Comparison of ENCODE assay signal across 25 cellular contexts in the genomic region with DNA sequence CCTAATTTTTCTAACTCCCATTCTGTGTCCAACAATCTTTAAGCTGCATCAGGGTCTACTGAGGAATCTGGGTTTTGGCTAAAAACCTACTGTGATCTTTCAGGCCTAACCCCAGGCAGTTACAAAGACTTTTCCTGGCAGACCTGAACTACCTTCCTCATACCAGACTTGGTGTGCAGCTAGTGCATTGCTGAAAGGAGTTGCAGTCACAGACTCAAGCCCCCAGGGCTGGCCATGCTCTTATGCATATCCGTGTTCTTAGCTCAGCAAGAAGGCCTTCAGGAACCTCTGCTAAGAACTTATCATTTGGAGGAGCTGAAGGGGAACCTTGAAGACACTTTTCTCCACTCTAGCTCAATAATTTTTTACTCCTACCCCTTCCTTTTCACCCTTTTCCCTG.
DNase-seq lines count a peak whose midpoint lies in the region; ATAC-seq and TF ChIP-seq lines count a peak whose summit lies in the region.
"Had no signal": no experiment of that assay in that cellular context is flagged by ENCODE, and none has a peak within 500 bp of the region (broad histone marks: within the 10 kb centered on the region; RNA-seq: fewer than 3 reads in every experiment).

No MANE protein-coding gene starts in this region.

- H3K36me3 ChIP-seq in Loucy (ENCODE audit: insufficient read depth, low read length) = no peaks in the 10 kb centered on the region
- H3K36me3 ChIP-seq in trophoblast cell (ENCODE audit: control insufficient read depth in 1 of 2, insufficient read depth in 2 of 2, low read length in 2 of 2) = no peaks in the 10 kb centered on the region
- no peaks in the 10 kb centered on the region for H3K36me3 ChIP-seq in gastrocnemius medialis
- H3K36me3 ChIP-seq: brain microvascular endothelial cell, colonic mucosa, esophagus muscularis mucosa, left lung, SJSA1 had no signal

- no peak overlapping the region for H2AK5ac ChIP-seq in trophoblast cell (ENCODE audit: low read length)

- H3K27me3 ChIP-seq in Loucy (ENCODE audit: insufficient read depth, low read length, poor library complexity, severe bottlenecking) = no peaks in the 10 kb centered on the region
- no peaks in the 10 kb centered on the region for H3K27me3 ChIP-seq in trophoblast cell (ENCODE audit: insufficient read depth, low read length)
- no peaks in the 10 kb centered on the region for H3K27me3 ChIP-seq in gastrocnemius medialis
- H3K27me3 ChIP-seq: brain microvascular endothelial cell, colonic mucosa, esophagus muscularis mucosa, left lung, SJSA1 had no signal

- no peak overlapping the region for H3K23ac ChIP-seq in trophoblast cell (ENCODE audit: low read length)

- no CpG with 5 or more reads among the region's 1 CpG for WGBS in trophoblast cell (ENCODE audit: extremely low coverage, insufficient coverage, insufficient read length)

- no peak overlapping the region for H2BK12ac ChIP-seq in trophoblast cell (ENCODE audit: low read length)

- H3K14ac ChIP-seq in trophoblast cell (ENCODE audit: low read length) = no peak overlapping the region

- in situ Hi-C loops in gastrocnemius medialis (cut with MboI; ENCODE audit: low sequenced_read_pairs in 4 of 4) = no loop called here

- H3K27ac ChIP-seq in trophoblast cell (ENCODE audit: low read depth, low read length) (no peak overlapping the region), gastrocnemius medialis (no peak overlapping the region)
- H3K27ac ChIP-seq: A549, brain microvascular endothelial cell, colonic mucosa, esophagus muscularis mucosa, left lung, SJSA1 had no signal

- H3K79me1 ChIP-seq in trophoblast cell (ENCODE audit: low read length) = no peaks in the 10 kb centered on the region

- no peak overlapping the region for H3K4me3 Mint-ChIP-seq in activated CD8-positive, alpha-beta memory T cell treated with anti-CD3 and anti-CD28 coated beads, Interleukin-2, amount 10 ng/mL, durations not matched to agents 7 days and 5 days
- H3K4me3 Mint-ChIP-seq: effector memory CD8-positive, alpha-beta T cell; naive B cell had no signal

- H3K36me3 Mint-ChIP-seq in activated CD8-positive, alpha-beta memory T cell treated with anti-CD3 and anti-CD28 coated beads, Interleukin-2, amount 10 ng/mL, durations not matched to agents 7 days and 5 days = no peaks in the 10 kb centered on the region
- H3K36me3 Mint-ChIP-seq in activated naive CD4-positive, alpha-beta T cell treated with anti-CD3 and anti-CD28 coated beads, Interleukin-2, amount 50 U/mL, for 72 hours = peaks cover 6 to 10% of the 10 kb centered on the region in 2 donors
- H3K36me3 Mint-ChIP-seq: naive B cell had no signal

- H4K20me1 ChIP-seq in Loucy (ENCODE audit: insufficient read depth, low read length, poor library complexity, severe bottlenecking) = no peaks in the 10 kb centered on the region

- H2AFZ ChIP-seq in Loucy (ENCODE audit: low read length) = no peak overlapping the region
- H2AFZ ChIP-seq in trophoblast cell (ENCODE audit: insufficient read depth, low read length, poor library complexity) = no peak overlapping the region

- H4K12ac ChIP-seq in trophoblast cell (ENCODE audit: low read depth, low read length) = no peak overlapping the region

- H4K91ac ChIP-seq in trophoblast cell (ENCODE audit: low read depth, low read length) = no peak overlapping the region

- CTCF ChIA-PET in activated CD8-positive, alpha-beta memory T cell treated with anti-CD3 and anti-CD28 coated beads, Interleukin-2, amount 10 ng/mL, durations not matched to agents 7 days and 5 days (lab: Charles Lee) = no interaction called here
- CTCF ChIA-PET in GM10248 (lab: Yijun Ruan, JAX) = no interaction called here

- peaks cover 40% of the 10 kb centered on the region for H3K4me1 Mint-ChIP-seq in activated CD8-positive, alpha-beta memory T cell treated with anti-CD3 and anti-CD28 coated beads, Interleukin-2, amount 10 ng/mL, durations not matched to agents 7 days and 5 days
- H3K4me1 Mint-ChIP-seq: naive B cell had no signal

- H3F3A ChIP-seq in Loucy (ENCODE audit: low read depth) = no peaks in the 10 kb centered on the region

- no peaks in the 10 kb centered on the region for H3K9me3 ChIP-seq in Loucy (ENCODE audit: insufficient read depth, low read depth, low read length)
- H3K9me3 ChIP-seq in trophoblast cell (ENCODE audit: insufficient read depth, low read depth, low read length) = no peaks in the 10 kb centered on the region
- H3K9me3 ChIP-seq in gastrocnemius medialis = no peaks in the 10 kb centered on the region
- H3K9me3 ChIP-seq: A549, Caco-2, colonic mucosa, esophagus muscularis mucosa, left lung, SJSA1 had no signal

- intact Hi-C loops in gastrocnemius medialis (cut with DNase I; ENCODE audit: low total_unique reads) = no loop called here

- no peak overlapping the region for H3K4me3 ChIP-seq in Loucy (ENCODE audit: low read length, poor library complexity, severe bottlenecking)
- H3K4me3 ChIP-seq in trophoblast cell (ENCODE audit: low read depth, low read length) = no peak overlapping the region
- H3K4me3 ChIP-seq in gastrocnemius medialis = no peak overlapping the region
- H3K4me3 ChIP-seq: A549, colonic mucosa, esophagus muscularis mucosa, left lung, SJSA1, skin epidermis had no signal

- TF ChIP-seq CTCF in Loucy (conservative IDR thresholded peaks at IDR 0.05; ENCODE audit: low read length) (no peak), gastrocnemius medialis (IDR thresholded peaks at IDR 0.05 in 4 of 5, conservative IDR thresholded peaks at IDR 0.05 in 1 of 5) (no peak), GM10248 (IDR thresholded peaks at IDR 0.05; ENCODE audit: control extremely low read depth, extremely low read depth, low read depth, missing control alignments) (no peak)

- H3K9ac ChIP-seq in Loucy (ENCODE audit: low read depth, low read length, poor library complexity, severe bottlenecking) = peak overlapping the region; percentile 1
- no peak overlapping the region for H3K9ac ChIP-seq in trophoblast cell (ENCODE audit: low read length)

- no peak for TF ChIP-seq POLR2A in gastrocnemius medialis (IDR thresholded peaks at IDR 0.05)
- no peak for TF ChIP-seq POLR2A in erythroblast (IDR thresholded peaks at IDR 0.05; ENCODE audit: low read length)

- peak overlapping the region; percentile 38 for H3K27ac Mint-ChIP-seq in activated CD8-positive, alpha-beta memory T cell treated with anti-CD3 and anti-CD28 coated beads, Interleukin-2, amount 10 ng/mL, durations not matched to agents 7 days and 5 days
- peak overlapping the region; percentile 17 to 78 for H3K27ac Mint-ChIP-seq in activated naive CD4-positive, alpha-beta T cell treated with anti-CD3 and anti-CD28 coated beads, Interleukin-2, amount 50 U/mL, for 72 hours
- H3K27ac Mint-ChIP-seq: naive B cell had no signal

- H3K4ac ChIP-seq in trophoblast cell (ENCODE audit: low read depth, low read length) = no peak overlapping the region

- no peak overlapping the region for H2BK120ac ChIP-seq in trophoblast cell (ENCODE audit: insufficient read depth, low read length, poor library complexity)

- ATAC-seq in activated CD8-positive, alpha-beta memory T cell treated with anti-CD3 and anti-CD28 coated beads, Interleukin-2, amount 10 ng/mL, durations not matched to agents 7 days and 5 days = no peak
- no peak for ATAC-seq in activated naive CD4-positive, alpha-beta T cell treated with anti-CD3 and anti-CD28 coated beads, Interleukin-2, amount 50 U/mL, for 72 hours
- ATAC-seq in gastrocnemius medialis = no peak
- ATAC-seq: A549; effector memory CD8-positive, alpha-beta T cell; left lung had no signal

- no peak overlapping the region for H3K18ac ChIP-seq in trophoblast cell (ENCODE audit: low read length)

- no peaks in the 10 kb centered on the region for H3K79me2 ChIP-seq in Loucy (ENCODE audit: insufficient read depth, low read length)
- no peaks in the 10 kb centered on the region for H3K79me2 ChIP-seq in trophoblast cell (ENCODE audit: control insufficient read depth, insufficient read depth, low read length, poor library complexity)

- H3K9me3 Mint-ChIP-seq in activated CD8-positive, alpha-beta memory T cell treated with anti-CD3 and anti-CD28 coated beads, Interleukin-2, amount 10 ng/mL, durations not matched to agents 7 days and 5 days (ENCODE audit: low read depth) = no peaks in the 10 kb centered on the region
- peaks cover 0 to 7% of the 10 kb centered on the region in 2 donors for H3K9me3 Mint-ChIP-seq in activated naive CD4-positive, alpha-beta T cell treated with anti-CD3 and anti-CD28 coated beads, Interleukin-2, amount 50 U/mL, for 72 hours
- H3K9me3 Mint-ChIP-seq: effector memory CD8-positive, alpha-beta T cell; naive B cell had no signal

- H3K4me1 ChIP-seq in Loucy (ENCODE audit: insufficient read depth, low read length, poor library complexity, severe bottlenecking) = peaks cover 57% of the 10 kb centered on the region
- peaks cover 2 to 7% of the 10 kb centered on the region in 2 experiments for H3K4me1 ChIP-seq in trophoblast cell (ENCODE audit: control insufficient read depth in 1 of 2, insufficient read depth in 2 of 2, low read length in 2 of 2)
- H3K4me1 ChIP-seq in gastrocnemius medialis = peaks cover 0 to 4% of the 10 kb centered on the region in 2 donors
- H3K4me1 ChIP-seq: A549, Caco-2, colonic mucosa, left lung, SJSA1 had no signal

- H4K8ac ChIP-seq in trophoblast cell (ENCODE audit: low read depth, low read length) = no peak overlapping the region

- H3K27me3 Mint-ChIP-seq in activated CD8-positive, alpha-beta memory T cell treated with anti-CD3 and anti-CD28 coated beads, Interleukin-2, amount 10 ng/mL, durations not matched to agents 7 days and 5 days = no peaks in the 10 kb centered on the region
- H3K27me3 Mint-ChIP-seq: effector memory CD8-positive, alpha-beta T cell; naive B cell had no signal

- POLR2A ChIA-PET in GM10248 (lab: Yijun Ruan, JAX) = no interaction called here

- no peak for DNase-seq in activated CD8-positive, alpha-beta memory T cell treated with anti-CD3 and anti-CD28 coated beads, Interleukin-2, amount 10 ng/mL, durations not matched to agents 7 days and 5 days
- no peak for DNase-seq in activated CD8-positive, alpha-beta memory T cell treated with anti-CD3 and anti-CD28 coated beads, Interleukin-2, amount 50 U/mL, for 48 hours
- no peak for DNase-seq in activated naive CD4-positive, alpha-beta T cell treated with anti-CD3 and anti-CD28 coated beads, Interleukin-2, amount 50 U/mL, for 72 hours (ENCODE audit: low spot score in 2 of 2)
- DNase-seq in trophoblast cell = peak; percentile 19 to 38
- no peak for DNase-seq in gastrocnemius medialis
- DNase-seq in GM10248 (ENCODE audit: extremely low spot score) = no peak
- DNase-seq in erythroblast (lab: John Stamatoyannopoulos, UW) = no peak
- DNase-seq: brain microvascular endothelial cell; Caco-2; colonic mucosa; effector memory CD8-positive, alpha-beta T cell; hypothalamus; Karpas-422; left lung; MV-4-11; naive B cell; NCI-H2171; NCI-H526; substantia nigra; T-helper 1 cell had no signal

- H3K9me2 ChIP-seq in Loucy (replicated peaks; ENCODE audit: low read depth, low read length) = no peaks in the 10 kb centered on the region

- no peak overlapping the region for H2BK5ac ChIP-seq in trophoblast cell (ENCODE audit: low read depth, low read length, poor library complexity)

- no peak overlapping the region for H3K4me2 ChIP-seq in Loucy (ENCODE audit: low read depth, low read length, poor library complexity, severe bottlenecking)
- H3K4me2 ChIP-seq in trophoblast cell (ENCODE audit: low read length) = no peak overlapping the region
- H3K4me2 ChIP-seq: A549 had no signal

Comparison
In these comparisons a context has a peak if more than half of its experiments do, and no peak if none do; other contexts are left out.
1. DNase-seq: peak in trophoblast cell (2 of 2); none in activated CD8-positive, alpha-beta memory T cell treated with anti-CD3 and anti-CD28 coated beads, Interleukin-2, amount 10 ng/mL, durations not matched to agents 7 days and 5 days (single experiment), activated CD8-positive, alpha-beta memory T cell treated with anti-CD3 and anti-CD28 coated beads, Interleukin-2, amount 50 U/mL, for 48 hours (single experiment), activated naive CD4-positive, alpha-beta T cell treated with anti-CD3 and anti-CD28 coated beads, Interleukin-2, amount 50 U/mL, for 72 hours (0 of 2), gastrocnemius medialis (0 of 2), GM10248 (single experiment) and erythroblast (0 of 2).